Comparison of ENCODE assay signal across 7 cellular contexts in genomic region chr22:21657361-21658118, GRCh38. TPM values are rescaled to one million over a fixed set of nuclear protein-coding genes. Genes with fewer than 3 reads are reported as not detected.
DNase-seq lines count a peak whose midpoint lies in the region; ATAC-seq and TF ChIP-seq lines count a peak whose summit lies in the region.

No MANE protein-coding gene starts in this region.

- TF ChIP-seq CTCF in WERI-Rb-1 (IDR thresholded peaks at IDR 0.05; ENCODE audit: low read depth, low read length) = peak; percentile 40
- peak; percentile 13 for TF ChIP-seq CTCF in liver (IDR thresholded peaks at IDR 0.05; ENCODE audit: low read depth, low read length, missing input control)

- TF ChIP-seq RAD21 in liver (IDR thresholded peaks at IDR 0.05) = no peak

- ATAC-seq in GM18511 (IDR thresholded peaks at IDR 0.05; ENCODE audit: unreplicated experiment) (peak; percentile 87), HG03025 (IDR thresholded peaks at IDR 0.05; ENCODE audit: low FRiP score, unreplicated experiment) (peak; percentile 38)

- H3K4me1 ChIP-seq in liver (ENCODE audit: control insufficient read depth in 4 of 4, insufficient read depth in 4 of 4, low read length in 3 of 4) = peaks cover 0 to 8% (median 3%) of the 10 kb centered on the region in 4 donors

- H3K27me3 ChIP-seq in WERI-Rb-1 (ENCODE audit: insufficient read depth, low read depth, severe bottlenecking) (no peaks in the 10 kb centered on the region), liver (ENCODE audit: control insufficient read depth in 4 of 4, insufficient read depth in 4 of 4, low read length in 3 of 4) (no peaks in the 10 kb centered on the region)

- H3K4me3 ChIP-seq in WERI-Rb-1 (ENCODE audit: low read depth, low read length) = peak overlapping the region; percentile 59
- H3K4me3 ChIP-seq in liver (ENCODE audit: low read depth in 1 of 3, low read length in 3 of 3) = peak overlapping the region in 2 of 3 donors; percentile 6 to 61

- peak overlapping the region; percentile 96 for H3K27ac ChIP-seq in WERI-Rb-1
- no peak overlapping the region for H3K27ac ChIP-seq in liver (ENCODE audit: low read depth in 1 of 2, low read length in 2 of 2)

- H3K9me3 ChIP-seq in WERI-Rb-1 (ENCODE audit: severe bottlenecking) (no peaks in the 10 kb centered on the region), liver (ENCODE audit: control insufficient read depth in 4 of 4, low read length in 3 of 4) (no peaks in the 10 kb centered on the region)

- H3K36me3 ChIP-seq in WERI-Rb-1 = peaks cover 37% of the 10 kb centered on the region
- H3K36me3 ChIP-seq in liver (ENCODE audit: control insufficient read depth in 4 of 4, insufficient read depth in 3 of 4, low read depth in 1 of 4, low read length in 3 of 4) = no peaks in the 10 kb centered on the region

- no peak overlapping the region for H3K9ac ChIP-seq in liver (ENCODE audit: low read depth in 1 of 2, low read length in 2 of 2)

- WGBS in liver = 4% methylated on average over 86 of the region's 86 CpGs

- DNase-seq in NCI-H2196 (lab: John Stamatoyannopoulos, UW; ENCODE audit: unreplicated experiment) = peak; percentile 70
- peak; percentile 95 for DNase-seq in WERI-Rb-1
- peak; percentile 56 for DNase-seq in cerebellar cortex (ENCODE audit: low spot score)
- DNase-seq in stimulated activated CD8-positive, alpha-beta memory T cell treated with anti-CD3 and anti-CD28 coated beads, Interleukin-12 subunit alpha, Interleukin-12 subunit beta, amount 100 ng/mL, for 1 hour (ENCODE audit: low read depth) = peak; percentile 61

TF ChIP-seq in liver, 16 proteins besides CTCF, POLR2A, EP300 and RAD21:
- TF ChIP-seq, protein P1, sequence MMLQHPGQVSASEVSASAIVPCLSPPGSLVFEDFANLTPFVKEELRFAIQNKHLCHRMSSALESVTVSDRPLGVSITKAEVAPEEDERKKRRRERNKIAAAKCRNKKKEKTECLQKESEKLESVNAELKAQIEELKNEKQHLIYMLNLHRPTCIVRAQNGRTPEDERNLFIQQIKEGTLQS (IDR thresholded peaks at IDR 0.05) = no peak
- no peak for TF ChIP-seq HNF4A (conservative IDR thresholded peaks at IDR 0.05)
- TF ChIP-seq NR2F2 (IDR thresholded peaks at IDR 0.05) = no peak
- no peak for TF ChIP-seq FOXA1 (IDR thresholded peaks at IDR 0.05)
- no peak for TF ChIP-seq TAF1 (conservative IDR thresholded peaks at IDR 0.05)
- no peak for TF ChIP-seq SP1 (IDR thresholded peaks at IDR 0.05)
- no peak for TF ChIP-seq RXRA (IDR thresholded peaks at IDR 0.05)
- TF ChIP-seq, protein P2, sequence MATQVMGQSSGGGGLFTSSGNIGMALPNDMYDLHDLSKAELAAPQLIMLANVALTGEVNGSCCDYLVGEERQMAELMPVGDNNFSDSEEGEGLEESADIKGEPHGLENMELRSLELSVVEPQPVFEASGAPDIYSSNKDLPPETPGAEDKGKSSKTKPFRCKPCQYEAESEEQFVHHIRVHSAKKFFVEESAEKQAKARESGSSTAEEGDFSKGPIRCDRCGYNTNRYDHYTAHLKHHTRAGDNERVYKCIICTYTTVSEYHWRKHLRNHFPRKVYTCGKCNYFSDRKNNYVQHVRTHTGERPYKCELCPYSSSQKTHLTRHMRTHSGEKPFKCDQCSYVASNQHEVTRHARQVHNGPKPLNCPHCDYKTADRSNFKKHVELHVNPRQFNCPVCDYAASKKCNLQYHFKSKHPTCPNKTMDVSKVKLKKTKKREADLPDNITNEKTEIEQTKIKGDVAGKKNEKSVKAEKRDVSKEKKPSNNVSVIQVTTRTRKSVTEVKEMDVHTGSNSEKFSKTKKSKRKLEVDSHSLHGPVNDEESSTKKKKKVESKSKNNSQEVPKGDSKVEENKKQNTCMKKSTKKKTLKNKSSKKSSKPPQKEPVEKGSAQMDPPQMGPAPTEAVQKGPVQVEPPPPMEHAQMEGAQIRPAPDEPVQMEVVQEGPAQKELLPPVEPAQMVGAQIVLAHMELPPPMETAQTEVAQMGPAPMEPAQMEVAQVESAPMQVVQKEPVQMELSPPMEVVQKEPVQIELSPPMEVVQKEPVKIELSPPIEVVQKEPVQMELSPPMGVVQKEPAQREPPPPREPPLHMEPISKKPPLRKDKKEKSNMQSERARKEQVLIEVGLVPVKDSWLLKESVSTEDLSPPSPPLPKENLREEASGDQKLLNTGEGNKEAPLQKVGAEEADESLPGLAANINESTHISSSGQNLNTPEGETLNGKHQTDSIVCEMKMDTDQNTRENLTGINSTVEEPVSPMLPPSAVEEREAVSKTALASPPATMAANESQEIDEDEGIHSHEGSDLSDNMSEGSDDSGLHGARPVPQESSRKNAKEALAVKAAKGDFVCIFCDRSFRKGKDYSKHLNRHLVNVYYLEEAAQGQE (IDR thresholded peaks at IDR 0.05) = no peak
- no peak for TF ChIP-seq HNF4G (IDR thresholded peaks at IDR 0.05)
- no peak for TF ChIP-seq FOXA2 (IDR thresholded peaks at IDR 0.05)
- TF ChIP-seq JUND (IDR thresholded peaks at IDR 0.05) = no peak
- TF ChIP-seq, protein P3, sequence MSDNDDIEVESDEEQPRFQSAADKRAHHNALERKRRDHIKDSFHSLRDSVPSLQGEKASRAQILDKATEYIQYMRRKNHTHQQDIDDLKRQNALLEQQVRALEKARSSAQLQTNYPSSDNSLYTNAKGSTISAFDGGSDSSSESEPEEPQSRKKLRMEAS (IDR thresholded peaks at IDR 0.05) = no peak
- TF ChIP-seq YY1 (IDR thresholded peaks at IDR 0.05) = no peak
- TF ChIP-seq, protein P4, sequence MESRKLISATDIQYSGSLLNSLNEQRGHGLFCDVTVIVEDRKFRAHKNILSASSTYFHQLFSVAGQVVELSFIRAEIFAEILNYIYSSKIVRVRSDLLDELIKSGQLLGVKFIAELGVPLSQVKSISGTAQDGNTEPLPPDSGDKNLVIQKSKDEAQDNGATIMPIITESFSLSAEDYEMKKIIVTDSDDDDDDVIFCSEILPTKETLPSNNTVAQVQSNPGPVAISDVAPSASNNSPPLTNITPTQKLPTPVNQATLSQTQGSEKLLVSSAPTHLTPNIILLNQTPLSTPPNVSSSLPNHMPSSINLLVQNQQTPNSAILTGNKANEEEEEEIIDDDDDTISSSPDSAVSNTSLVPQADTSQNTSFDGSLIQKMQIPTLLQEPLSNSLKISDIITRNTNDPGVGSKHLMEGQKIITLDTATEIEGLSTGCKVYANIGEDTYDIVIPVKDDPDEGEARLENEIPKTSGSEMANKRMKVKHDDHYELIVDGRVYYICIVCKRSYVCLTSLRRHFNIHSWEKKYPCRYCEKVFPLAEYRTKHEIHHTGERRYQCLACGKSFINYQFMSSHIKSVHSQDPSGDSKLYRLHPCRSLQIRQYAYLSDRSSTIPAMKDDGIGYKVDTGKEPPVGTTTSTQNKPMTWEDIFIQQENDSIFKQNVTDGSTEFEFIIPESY (IDR thresholded peaks at IDR 0.05) = no peak
- no peak for TF ChIP-seq GABPA (IDR thresholded peaks at IDR 0.05 in 1 of 2, conservative IDR thresholded peaks at IDR 0.05 in 1 of 2)
- TF ChIP-seq EGR1 (IDR thresholded peaks at IDR 0.05; ENCODE audit: low read depth in 2 of 2) = no peak

RNA-seq across cellular contexts. Expression of gene PPIL2, which starts 8.3 kb away (rescaled TPM):
- total RNA-seq in liver = 10 to 100 TPM; 19.5 to 26.7 TPM
- polyA plus RNA-seq in liver = 10 to 100 TPM; 12.4 to 15.5 TPM

RNA-seq across cellular contexts. Expression of gene SDF2L1, which starts 15.4 kb away (rescaled TPM):
- 100 to 1,000 TPM in 1 of 2 donors, 10 to 100 TPM in 1; 44.8 to 121 TPM for total RNA-seq in liver
- 100 to 1,000 TPM in 1 of 2 donors, 10 to 100 TPM in 1; 36.3 to 173 TPM for polyA plus RNA-seq in liver

RNA-seq across cellular contexts. Expression of gene CCDC116, which starts 25.0 kb away (rescaled TPM):
- under 1 TPM; 0.05 to 0.08 TPM for total RNA-seq in liver
- under 1 TPM in 1 of 2 donors, not detected in 1; 0.05 TPM for polyA plus RNA-seq in liver

RNA-seq across cellular contexts. Expression of gene YDJC, which starts 27.7 kb away (rescaled TPM):
- total RNA-seq in liver = 1 to 10 TPM; 8.0 to 8.5 TPM
- polyA plus RNA-seq in liver = 10 to 100 TPM in 1 of 2 donors, 1 to 10 TPM in 1; 8.0 to 18.7 TPM
